8 cellular contexts compared by ENCODE assay signal in genomic region chr1:247639381-247639981, GRCh38. TPM values are rescaled to one million over a fixed set of nuclear protein-coding genes. Genes with fewer than 3 reads are reported as not detected.
A peak's percentile ranks its signal among the peaks of the same experiment; 100 is the strongest.
DNase-seq lines count a peak whose midpoint lies in the region; ATAC-seq and TF ChIP-seq lines count a peak whose summit lies in the region.

No MANE protein-coding gene starts in this region.

- H3K4me3 ChIP-seq in heart left ventricle, result peak overlapping the region in 10 of 12 donors; percentile 9 to 56 (median 40)
- peak overlapping the region; percentile 20 to 36 for H3K4me3 ChIP-seq in prostate gland

- TF ChIP-seq POLR2A in heart left ventricle (IDR thresholded peaks at IDR 0.05) (peak in 1 of 2 donors; percentile 47), prostate gland (IDR thresholded peaks at IDR 0.05) (no peak)

- H3K27ac ChIP-seq in heart left ventricle (peak overlapping the region in 3 of 12 donors; percentile 34 to 60 (median 37)), prostate gland (peak overlapping the region in 1 of 2 donors; percentile 43)

- H3K36me3 ChIP-seq in heart left ventricle, result no peaks in the 10 kb centered on the region
- H3K36me3 ChIP-seq in prostate gland, result no peaks in the 10 kb centered on the region

- no peaks in the 10 kb centered on the region for H3K4me1 ChIP-seq in heart left ventricle
- no peaks in the 10 kb centered on the region for H3K4me1 ChIP-seq in prostate gland (replicated peaks)

- DNase-seq in activated T-cell treated with anti-CD3 and anti-CD28 coated beads for 4 hours (peak; percentile 3), heart left ventricle (peak; percentile 52 to 79 (median 70)), prostate gland (ENCODE audit: low spot score) (peak; percentile 41), SHP77 (lab: John Stamatoyannopoulos, UW) (no peak), RKO (ENCODE audit: low spot score) (no peak), SKM-1 (lab: John Stamatoyannopoulos, UW; ENCODE audit: unreplicated experiment) (no peak)

- TF ChIP-seq CTCF in heart left ventricle (IDR thresholded peaks at IDR 0.05) (no peak), prostate gland (IDR thresholded peaks at IDR 0.05) (no peak)

- ATAC-seq in GM21367 (IDR thresholded peaks at IDR 0.05; ENCODE audit: unreplicated experiment) (peak; percentile 85), heart left ventricle (peak; percentile 55 to 93 (median 92)), HG02678 (IDR thresholded peaks at IDR 0.05; ENCODE audit: unreplicated experiment) (no peak)

- no peaks in the 10 kb centered on the region for H3K9me3 ChIP-seq in heart left ventricle
- H3K9me3 ChIP-seq in prostate gland, result no peaks in the 10 kb centered on the region

- H3K27me3 ChIP-seq in heart left ventricle (peaks cover 0 to 21% (median 4%) of the 10 kb centered on the region in 9 donors), prostate gland (replicated peaks; ENCODE audit: insufficient read depth) (no peaks in the 10 kb centered on the region)

- intact Hi-C loops in heart left ventricle (cut with DNase I) (no loop called here), prostate gland (cut with DNase I) (no loop called here)

- 5 to 17% (median 8%) methylated on average over 36 to 55 of the region's 55 CpGs for WGBS in heart left ventricle, 4 donors
- 17% methylated on average over 25 of the region's 55 CpGs for whole genome bisulfite sequencing in prostate gland

RNA-seq across cellular contexts. Expression of gene OR2G3, which starts 34.1 kb away (rescaled TPM):
- total RNA-seq in heart left ventricle (not detected), prostate gland (not detected)
- polyA plus RNA-seq in heart left ventricle, result not detected

RNA-seq across cellular contexts. Expression of gene OR13G1, which starts 40.1 kb away (rescaled TPM):
- total RNA-seq in heart left ventricle (not detected), prostate gland (not detected)
- not detected for polyA plus RNA-seq in heart left ventricle

RNA-seq across cellular contexts. Expression of gene OR2G2, which starts 51.3 kb away (rescaled TPM):
- total RNA-seq in heart left ventricle (not detected), prostate gland (not detected)
- polyA plus RNA-seq in heart left ventricle, result not detected

Comparison
In these comparisons a context has a peak if more than half of its experiments do, and no peak if none do; other contexts are left out.
1. DNase-seq: peak in activated T-cell treated with anti-CD3 and anti-CD28 coated beads for 4 hours (single experiment), heart left ventricle (5 of 5) and prostate gland (single experiment); none in SHP77 (0 of 2), RKO (single experiment) and SKM-1 (single experiment).